Comparison of ENCODE assay signal across 8 cellular contexts in genomic region chr15:31217067-31217466, GRCh38.
A peak's percentile ranks its signal among the peaks of the same experiment; 100 is the strongest.
DNase-seq lines count a peak whose midpoint lies in the region; ATAC-seq and TF ChIP-seq lines count a peak whose summit lies in the region.
"Had no signal": no experiment of that assay in that cellular context is flagged by ENCODE, and none has a peak within 500 bp of the region (broad histone marks: within the 10 kb centered on the region; RNA-seq: fewer than 3 reads in every experiment).

No MANE protein-coding gene starts in this region.

- TF ChIP-seq POLR2A in Peyer's patch (IDR thresholded peaks at IDR 0.05), result no peak

- H3K36me3 ChIP-seq in GM06990 (ENCODE audit: control insufficient read depth, insufficient read depth, low read length) (peaks cover 3% of the 10 kb centered on the region), Peyer's patch (no peaks in the 10 kb centered on the region), skeletal muscle tissue (ENCODE audit: control insufficient read depth in 3 of 3, insufficient read depth in 3 of 3, low read length in 3 of 3) (no peaks in the 10 kb centered on the region)

- peak overlapping the region; percentile 65 for H3K4me3 ChIP-seq in GM06990 (replicated peaks; ENCODE audit: low read depth, low read length)
- peak overlapping the region in 2 of 4 donors; percentile 72 to 84 for H3K4me3 ChIP-seq in Peyer's patch
- H3K4me3 ChIP-seq in skeletal muscle tissue (ENCODE audit: low read length in 3 of 3), result no peak overlapping the region

- no peak for TF ChIP-seq CTCF in GM06990 (IDR thresholded peaks at IDR 0.05; ENCODE audit: insufficient read depth, low read length, poor library complexity, severe bottlenecking)
- no peak for TF ChIP-seq CTCF in Peyer's patch (IDR thresholded peaks at IDR 0.05)

- DNase-seq in GM06990 (ENCODE audit: extremely low read depth, insufficient read length) (no peak), Peyer's patch (peak in 1 of 3 donors; percentile 7), epithelial cell of prostate (ENCODE audit: low read depth, low spot score) (no peak), ureter (ENCODE audit: low spot score) (no peak)
- no peak for DNase-seq in stimulated activated CD4-positive, alpha-beta T cell treated with anti-CD3 and anti-CD28 coated beads, Interleukin-15, amount 100 ng/mL, for 24 hours
- DNase-seq: NCI-H187 treated with DMSO at 0.1 percent for 48 hours had no signal

- H3K27ac ChIP-seq in Peyer's patch, result peak overlapping the region; percentile 96 to 100 (median 98)
- peak overlapping the region; percentile 80 for H3K27ac ChIP-seq in epithelial cell of prostate
- peak overlapping the region; percentile 47 for H3K27ac ChIP-seq in skeletal muscle tissue (ENCODE audit: low read depth, low read length)

- H3K9ac ChIP-seq in skeletal muscle tissue (ENCODE audit: low read depth in 1 of 3, low read length in 3 of 3), result no peak overlapping the region

- H3K27me3 ChIP-seq in GM06990 (replicated peaks; ENCODE audit: control insufficient read depth, insufficient read depth, low read length) (no peaks in the 10 kb centered on the region), Peyer's patch (no peaks in the 10 kb centered on the region), skeletal muscle tissue (ENCODE audit: control insufficient read depth in 3 of 3, insufficient read depth in 3 of 3, low read length in 3 of 3) (no peaks in the 10 kb centered on the region)

- H3K4me1 ChIP-seq in Peyer's patch (peaks cover 8 to 12% (median 10%) of the 10 kb centered on the region in 4 donors), skeletal muscle tissue (ENCODE audit: control insufficient read depth in 3 of 3, insufficient read depth in 3 of 3, low read length in 3 of 3) (peaks cover 22 to 36% (median 24%) of the 10 kb centered on the region in 3 donors)

- no peak for ATAC-seq in HG02840 (IDR thresholded peaks at IDR 0.05; ENCODE audit: low FRiP score, unreplicated experiment)

- H3K9me3 ChIP-seq in Peyer's patch, result no peaks in the 10 kb centered on the region
- no peaks in the 10 kb centered on the region for H3K9me3 ChIP-seq in skeletal muscle tissue (ENCODE audit: control insufficient read depth in 3 of 3, low read length in 3 of 3)

Comparison
In these comparisons a context has a peak if more than half of its experiments do, and no peak if none do; other contexts are left out.
1. H3K27ac ChIP-seq: peak in every context shown above with its lines; median percentile 98 in Peyer's patch; 80 in epithelial cell of prostate; 47 in skeletal muscle tissue.